ENCODE assay signal across 8 cellular contexts in the genomic region with DNA sequence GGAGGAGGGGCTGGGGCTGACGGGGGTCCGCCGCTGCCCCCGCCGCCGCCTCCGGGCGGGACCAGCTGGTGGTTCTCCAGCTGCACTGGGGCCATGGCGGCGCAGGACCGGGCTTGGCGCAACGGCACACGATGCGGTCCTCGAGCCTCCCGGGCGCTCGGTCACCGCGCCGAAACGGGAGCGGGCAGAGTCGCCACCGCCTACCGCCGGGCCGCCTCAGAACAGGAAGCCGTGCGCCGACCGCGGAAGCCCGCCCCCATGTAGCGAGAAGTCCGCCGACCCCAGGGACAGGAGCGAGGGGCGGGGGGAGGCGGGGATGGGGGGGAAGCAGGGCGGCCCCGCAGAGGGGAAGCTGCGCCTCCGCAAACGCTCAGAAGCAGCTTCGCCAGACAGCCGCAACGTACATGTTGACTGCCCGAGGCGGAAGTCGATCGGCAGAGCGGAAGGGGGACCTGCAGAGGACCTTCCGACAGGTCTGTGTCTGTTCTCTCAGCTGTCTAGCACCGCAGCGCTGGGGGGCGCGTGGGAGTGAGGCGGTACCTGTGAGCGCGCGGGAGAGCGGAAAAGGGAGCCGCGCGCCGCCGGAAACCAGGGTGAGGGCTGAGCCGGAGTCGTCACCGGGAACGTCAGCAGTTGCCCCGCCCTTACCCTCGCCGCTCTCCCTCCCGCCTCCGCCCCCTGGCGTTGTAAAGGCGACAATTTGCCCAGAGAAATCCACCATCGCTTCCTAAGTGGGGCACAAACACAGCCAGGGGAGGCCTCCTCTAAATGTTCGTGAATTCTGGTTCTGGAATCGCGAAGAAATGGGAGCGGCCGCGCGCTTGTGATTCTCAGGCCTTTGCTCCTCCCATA. TPM values are rescaled to one million over a fixed set of nuclear protein-coding genes. Genes with fewer than 3 reads are reported as not detected.
DNase-seq lines count a peak whose midpoint lies in the region; ATAC-seq, FAIRE-seq and TF ChIP-seq lines count a peak whose summit lies in the region.

A gene (minus strand): TSS at position 225 of the 852 bp plus-strand sequence. CDS start 130 bp downstream, at position 95.

- peaks cover 0 to 42% (median 3%) of the 10 kb centered on the region in 4 donors for H3K4me1 ChIP-seq in upper lobe of left lung

- no peaks in the 10 kb centered on the region for H3K9me3 ChIP-seq in upper lobe of left lung

- TF ChIP-seq POLR2A in GM12891 (IDR thresholded peaks at IDR 0.05; ENCODE audit: low read depth, low read length), result peak; percentile 70
- peak in 3 of 4 donors; percentile 45 to 75 (median 48) for TF ChIP-seq POLR2A in upper lobe of left lung (IDR thresholded peaks at IDR 0.05)

- peak; percentile 40 to 76 (median 66) for TF ChIP-seq CTCF in upper lobe of left lung (IDR thresholded peaks at IDR 0.05)

- DNase-seq in GM12891 (ENCODE audit: insufficient read length, low spot score) (peak; percentile 42), NCI-H1436 (lab: John Stamatoyannopoulos, UW) (peak; percentile 75), T follicular helper cell (ENCODE audit: low read depth) (peak; percentile 94), cardiac septum (ENCODE audit: low spot score) (peak; percentile 95), posterior cingulate gyrus (peak; percentile 78 to 98 (median 84)), upper lobe of left lung (peak; percentile 92 to 95)

- peak; percentile 86 for ATAC-seq in HG02840 (IDR thresholded peaks at IDR 0.05; ENCODE audit: low FRiP score, unreplicated experiment)
- ATAC-seq in upper lobe of left lung (ENCODE audit: low FRiP score in 2 of 2), result peak; percentile 97 to 98

- WGBS in adipose tissue, 3 donors, result 0 to 1% (median 0%) methylated on average over 19 to 84 of the region's 88 CpGs
- WGBS in upper lobe of left lung, 2 donors, result 0 to 2% methylated on average over 9 to 48 of the region's 88 CpGs

- H3K4me3 ChIP-seq in upper lobe of left lung, result peak within 1 kb of the TSS; percentile 58 to 83 (median 65)

- H3K27ac ChIP-seq in adipose tissue (ENCODE audit: low read depth, low read length) (peak within 1 kb of the TSS; percentile 98), upper lobe of left lung (peak within 1 kb of the TSS; percentile 91 to 97 (median 93))

- no peaks in the 10 kb centered on the region for H3K36me3 ChIP-seq in upper lobe of left lung

- peak; percentile 98 for FAIRE-seq in GM12891 (lab: Jason Lieb, UNC)

- peak in 1 of 4 donors; percentile 43 for TF ChIP-seq EP300 in upper lobe of left lung (IDR thresholded peaks at IDR 0.05)

- no peaks in the 10 kb centered on the region for H3K27me3 ChIP-seq in upper lobe of left lung

- intact Hi-C loops in cardiac septum (cut with DNase I) (loop anchor here (5.0 to 10.0 kb wide), 3 partner anchors 57 to 349 kb away; a partner anchor contains a TSS), posterior cingulate gyrus (cut with DNase I) (loop anchor here (5.0 to 10.0 kb wide), 2 partner anchors 59 to 73 kb away; no protein-coding TSS in a partner anchor)

TF ChIP-seq in GM12891, 5 proteins besides CTCF, POLR2A, EP300 and RAD21:
- peak; percentile 63 for TF ChIP-seq POLR2AphosphoS5 (IDR thresholded peaks at IDR 0.05; ENCODE audit: low read depth, low read length)
- TF ChIP-seq TAF1 (IDR thresholded peaks at IDR 0.05; ENCODE audit: low read depth, low read length), result no peak; the same call in none of the 2 replicates
- TF ChIP-seq SPI1 (IDR thresholded peaks at IDR 0.05; ENCODE audit: low read depth, low read length), result peak; percentile 11; the same call in 1 of the 2 replicates
- no peak for TF ChIP-seq PAX5 (IDR thresholded peaks at IDR 0.05; ENCODE audit: insufficient read depth, low read length, severe bottlenecking)
- TF ChIP-seq POU2F2 (IDR thresholded peaks at IDR 0.05; ENCODE audit: low read depth, low read length), result no peak

RNA-seq across cellular contexts. Expression of the gene that starts here (rescaled TPM):
- polyA plus RNA-seq in GM12891 (2012; ENCODE audit: low read depth, missing spikeins), result 14.6 TPM
- 1 to 10 TPM; 7.6 to 9.4 (median 8.8) TPM for polyA plus RNA-seq in adipose tissue
- total RNA-seq in cardiac septum (38.3 TPM), upper lobe of left lung (10 to 100 TPM; 20.4 to 49.2 (median 37.8) TPM)

Comparison
In these comparisons a context has a peak if more than half of its experiments do, and no peak if none do; other contexts are left out.
1. Peak in every context shown above with its lines: DNase-seq, ATAC-seq, H3K4me3 ChIP-seq and H3K27ac ChIP-seq.
2. DNase-seq: peak in every context shown above with its lines; median percentile 95 in cardiac septum; 94 in T follicular helper cell; 94 in upper lobe of left lung; 84 in posterior cingulate gyrus; 75 in NCI-H1436; 42 in GM12891.